Comparison of ENCODE assay signal across 1 cellular context in genomic region chr5:177351392-177352329, GRCh38.
TF ChIP-seq lines count a peak whose summit lies in the region.

TSS of gene LMAN2 (minus strand) at chr5:177351668. CDS start at chr5:177351647, 21 bp downstream.

TF ChIP-seq in HepG2, 621 proteins besides CTCF, POLR2A, EP300 and RAD21 (continued from another document and continues in another):
- peak; percentile 86 for TF ChIP-seq ZNF687 (CRISPR knock-in tag; IDR thresholded peaks at IDR 0.05)
- no peak for TF ChIP-seq HMGA1 (CRISPR knock-in tag; conservative IDR thresholded peaks at IDR 0.05)
- TF ChIP-seq GTF2F1 (IDR thresholded peaks at IDR 0.05; ENCODE audit: low read length): no peak
- no peak for TF ChIP-seq SCMH1 (CRISPR knock-in tag; IDR thresholded peaks at IDR 0.05; ENCODE audit: borderline replicate concordance)
- no peak for TF ChIP-seq MAFF (IDR thresholded peaks at IDR 0.05; ENCODE audit: low read depth, low read length)
- no peak for TF ChIP-seq ZNF282 (IDR thresholded peaks at IDR 0.05; ENCODE audit: partially characterized antibody)
- TF ChIP-seq PHF8 (CRISPR knock-in tag; IDR thresholded peaks at IDR 0.05): peak; percentile 88
- TF ChIP-seq BCLAF1 (IDR thresholded peaks at IDR 0.05): no peak
- no peak for TF ChIP-seq TERF1 (CRISPR knock-in tag; IDR thresholded peaks at IDR 0.05)
- TF ChIP-seq ZNF7 (CRISPR knock-in tag; IDR thresholded peaks at IDR 0.05): no peak
- TF ChIP-seq REXO4 (CRISPR knock-in tag; IDR thresholded peaks at IDR 0.05; ENCODE audit: borderline replicate concordance): no peak
- peak; percentile 21; the same call in 1 of the 2 replicates for TF ChIP-seq NCOR1 (IDR thresholded peaks at IDR 0.05; ENCODE audit: borderline replicate concordance, low read length)
- TF ChIP-seq TEAD3 (CRISPR knock-in tag; optimal IDR thresholded peaks at IDR 0.05; ENCODE audit: borderline replicate concordance): peak; percentile 75
- peak; percentile 71; the same call in 1 of the 2 replicates for TF ChIP-seq PBX3 (CRISPR knock-in tag; IDR thresholded peaks at IDR 0.05; ENCODE audit: borderline replicate concordance)
- no peak for TF ChIP-seq ZNF691 (CRISPR knock-in tag; IDR thresholded peaks at IDR 0.05; ENCODE audit: borderline replicate concordance, low read depth)
- TF ChIP-seq MLX (CRISPR knock-in tag; IDR thresholded peaks at IDR 0.05): no peak
- peak; percentile 77; the same call in 1 of the 2 replicates for TF ChIP-seq TARDBP (CRISPR knock-in tag; IDR thresholded peaks at IDR 0.05)
- TF ChIP-seq USF2 (IDR thresholded peaks at IDR 0.05; ENCODE audit: low read depth, low read length): no peak
- no peak for TF ChIP-seq USF2 (CRISPR knock-in tag; IDR thresholded peaks at IDR 0.05; ENCODE audit: borderline replicate concordance)
- TF ChIP-seq IKZF4 (CRISPR knock-in tag; IDR thresholded peaks at IDR 0.05; ENCODE audit: borderline replicate concordance, low read depth, not compliant biosample characterization): peak; percentile 28
- TF ChIP-seq RNF2 (conservative IDR thresholded peaks at IDR 0.05; ENCODE audit: low read depth): no peak
- TF ChIP-seq PAXIP1 (CRISPR knock-in tag; conservative IDR thresholded peaks at IDR 0.05): no peak
- no peak for TF ChIP-seq SSRP1 (CRISPR knock-in tag; IDR thresholded peaks at IDR 0.05)
- TF ChIP-seq HIVEP1 (CRISPR knock-in tag; IDR thresholded peaks at IDR 0.05): peak; percentile 61
- peak; percentile 36; the same call in 1 of the 2 replicates for TF ChIP-seq TGIF2 (CRISPR knock-in tag; IDR thresholded peaks at IDR 0.05)
- no peak for TF ChIP-seq ZNF672 (CRISPR knock-in tag; IDR thresholded peaks at IDR 0.05)
- no peak for TF ChIP-seq GPN1 (CRISPR knock-in tag; IDR thresholded peaks at IDR 0.05; ENCODE audit: borderline replicate concordance)
- peak; percentile 82 for TF ChIP-seq ATF1 (CRISPR knock-in tag; IDR thresholded peaks at IDR 0.05)
- TF ChIP-seq DMAP1 (CRISPR knock-in tag; IDR thresholded peaks at IDR 0.05): peak; percentile 85
- TF ChIP-seq HOMEZ (CRISPR knock-in tag; IDR thresholded peaks at IDR 0.05; ENCODE audit: low read depth): no peak
- TF ChIP-seq ISX (CRISPR knock-in tag; conservative IDR thresholded peaks at IDR 0.05): no peak
- TF ChIP-seq SIX4 (CRISPR knock-in tag; IDR thresholded peaks at IDR 0.05): 0 out of 2 replicates have a peak, but pooled peaks have one; percentile 7
- no peak for TF ChIP-seq MAZ (IDR thresholded peaks at IDR 0.05; ENCODE audit: borderline replicate concordance, low read depth, low read length)
- peak; percentile 70; the same call in 1 of the 2 replicates for TF ChIP-seq MAZ (CRISPR knock-in tag; IDR thresholded peaks at IDR 0.05; ENCODE audit: low read depth)
- TF ChIP-seq PRDM4 (CRISPR knock-in tag; IDR thresholded peaks at IDR 0.05; ENCODE audit: borderline replicate concordance): no peak
- TF ChIP-seq TFAP4 (IDR thresholded peaks at IDR 0.05; ENCODE audit: borderline replicate concordance, low read depth): peak; percentile 5; the same call in 1 of the 2 replicates
